In the genomic region with DNA sequence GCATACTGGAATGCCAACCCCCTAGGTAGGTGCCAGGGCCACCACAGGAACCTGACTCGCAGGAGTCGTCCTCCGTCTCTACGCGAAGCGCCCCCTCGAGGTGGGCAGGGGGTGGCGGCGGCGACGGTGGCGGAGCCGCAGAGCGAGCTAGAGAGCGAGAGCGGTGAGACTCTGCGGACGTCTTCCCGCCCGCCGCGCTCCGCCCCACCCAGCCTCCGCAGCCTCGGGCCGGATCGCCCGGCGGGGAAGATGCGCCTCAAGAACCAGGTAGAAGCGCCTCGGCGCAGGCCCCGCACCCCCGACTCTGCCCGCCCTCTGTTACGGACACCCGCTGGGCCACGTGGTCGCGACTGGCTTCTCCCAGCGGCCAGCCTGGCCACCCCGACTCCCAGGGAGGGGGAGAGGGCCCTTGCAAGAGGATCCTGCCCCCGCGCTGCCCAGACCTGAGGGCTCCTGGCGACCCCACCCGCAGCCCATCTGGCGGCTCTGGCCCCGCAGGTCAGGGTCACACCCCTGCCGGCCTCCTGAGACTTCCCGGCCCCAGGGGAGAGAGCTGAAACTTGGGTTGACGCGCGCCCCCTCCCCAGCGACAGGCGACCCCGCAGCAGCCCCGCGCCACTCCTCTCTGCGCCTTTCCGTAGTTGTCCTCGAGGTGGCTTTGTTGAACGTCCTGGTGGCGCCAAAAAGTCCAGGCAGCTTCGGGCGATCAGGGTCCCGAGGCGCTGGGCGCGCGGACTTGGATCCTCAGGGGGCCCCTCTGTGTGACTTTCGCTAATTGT, we compare ENCODE assay signal across 11 cellular contexts. TPM values are rescaled to one million over a fixed set of nuclear protein-coding genes. Genes with fewer than 3 reads are reported as not detected.
A peak's percentile ranks its signal among the peaks of the same experiment; 100 is the strongest.
DNase-seq lines count a peak whose midpoint lies in the region; ATAC-seq and TF ChIP-seq lines count a peak whose summit lies in the region.
"Had no signal": no experiment of that assay in that cellular context is flagged by ENCODE, and none has a peak within 500 bp of the region (broad histone marks: within the 10 kb centered on the region; RNA-seq: fewer than 3 reads in every experiment).

No MANE protein-coding gene starts in this region.

- DNase-seq in stimulated activated CD4-positive, alpha-beta T cell treated with anti-CD3 and anti-CD28 coated beads, Interleukin-15, amount 100 ng/mL, for 24 hours: peak; percentile 22
- no peak for DNase-seq in stimulated activated CD4-positive, alpha-beta T cell treated with anti-CD3 and anti-CD28 coated beads, Interleukin-12 subunit alpha, Interleukin-12 subunit beta, amount 100 ng/mL, for 4 hours
- DNase-seq in colonic mucosa (peak; percentile 30), kidney tubule cell (ENCODE audit: low spot score) (peak; percentile 36), aorta (peak in 1 of 2 donors; percentile 47), NCI-H524 (lab: John Stamatoyannopoulos, UW) (no peak)
- DNase-seq in activated CD4-positive, CD25-positive, alpha-beta regulatory T cell (lab: John Stamatoyannopoulos, UW): no peak
- DNase-seq: NCI-H146, tibial artery had no signal

- H3K9me3 ChIP-seq in colonic mucosa (no peaks in the 10 kb centered on the region), aorta (ENCODE audit: control insufficient read depth, low read length) (peaks cover 1% of the 10 kb centered on the region)
- H3K9me3 ChIP-seq: tibial artery had no signal

- WGBS in aorta, 2 donors: 1 to 2% methylated on average over 69 to 72 of the region's 72 CpGs

- H3K36me3 ChIP-seq in colonic mucosa (no peaks in the 10 kb centered on the region), aorta (ENCODE audit: control insufficient read depth in 1 of 2, insufficient read depth in 2 of 2, low read length in 1 of 2) (no peaks in the 10 kb centered on the region)
- H3K36me3 ChIP-seq: tibial artery had no signal

- no peak overlapping the region for H3K9ac ChIP-seq in colonic mucosa (ENCODE audit: low read depth in 2 of 2, low read length in 2 of 2)

- H3K27ac ChIP-seq in colonic mucosa (no peak overlapping the region), aorta (ENCODE audit: low read depth in 1 of 2, low read length in 2 of 2) (no peak overlapping the region)
- H3K27ac ChIP-seq: tibial artery had no signal

- H3K4me3 ChIP-seq in colonic mucosa: no peak overlapping the region
- no peak overlapping the region for H3K4me3 ChIP-seq in aorta (ENCODE audit: low read length in 2 of 2)

- H3K27me3 ChIP-seq in colonic mucosa (peaks cover 10% of the 10 kb centered on the region), aorta (ENCODE audit: control insufficient read depth in 1 of 2, insufficient read depth in 2 of 2, low read length in 1 of 2) (no peaks in the 10 kb centered on the region)

- H3K4me1 ChIP-seq in colonic mucosa: no peaks in the 10 kb centered on the region
- no peaks in the 10 kb centered on the region for H3K4me1 ChIP-seq in aorta (ENCODE audit: control insufficient read depth in 1 of 2, insufficient read depth in 2 of 2, low read length in 2 of 2)
- H3K4me1 ChIP-seq: tibial artery had no signal

- no peak for TF ChIP-seq CTCF in colonic mucosa (IDR thresholded peaks at IDR 0.05)

- intact Hi-C loops in colonic mucosa (cut with DNase I): no loop called here
- intact Hi-C loops in aorta (cut with DNase I): no loop called here

- ATAC-seq in aorta (ENCODE audit: low FRiP score): peak; percentile 50
- ATAC-seq in HG03460 (IDR thresholded peaks at IDR 0.05; ENCODE audit: unreplicated experiment): no peak

RNA-seq across cellular contexts. Expression of gene AGBL4, which starts 24.4 kb away (rescaled TPM):
- total RNA-seq in colonic mucosa: under 1 TPM; 0.24 to 0.30 TPM
- total RNA-seq in aorta: under 1 TPM in 1 of 2 donors, not detected in 1; 0.18 TPM
- polyA plus RNA-seq in aorta: not detected
- total RNA-seq: CD4-positive, alpha-beta memory T cell had no signal
- polyA plus RNA-seq: CD4-positive, alpha-beta memory T cell had no signal

Comparison
In these comparisons a context has a peak if more than half of its experiments do, and no peak if none do; other contexts are left out.
1. DNase-seq: peak in stimulated activated CD4-positive, alpha-beta T cell treated with anti-CD3 and anti-CD28 coated beads, Interleukin-15, amount 100 ng/mL, for 24 hours (single experiment), colonic mucosa (single experiment) and kidney tubule cell (single experiment); none in stimulated activated CD4-positive, alpha-beta T cell treated with anti-CD3 and anti-CD28 coated beads, Interleukin-12 subunit alpha, Interleukin-12 subunit beta, amount 100 ng/mL, for 4 hours (single experiment), NCI-H524 (0 of 2) and activated CD4-positive, CD25-positive, alpha-beta regulatory T cell (0 of 4).